Comparison of ENCODE assay signal across 8 cellular contexts in the genomic region with DNA sequence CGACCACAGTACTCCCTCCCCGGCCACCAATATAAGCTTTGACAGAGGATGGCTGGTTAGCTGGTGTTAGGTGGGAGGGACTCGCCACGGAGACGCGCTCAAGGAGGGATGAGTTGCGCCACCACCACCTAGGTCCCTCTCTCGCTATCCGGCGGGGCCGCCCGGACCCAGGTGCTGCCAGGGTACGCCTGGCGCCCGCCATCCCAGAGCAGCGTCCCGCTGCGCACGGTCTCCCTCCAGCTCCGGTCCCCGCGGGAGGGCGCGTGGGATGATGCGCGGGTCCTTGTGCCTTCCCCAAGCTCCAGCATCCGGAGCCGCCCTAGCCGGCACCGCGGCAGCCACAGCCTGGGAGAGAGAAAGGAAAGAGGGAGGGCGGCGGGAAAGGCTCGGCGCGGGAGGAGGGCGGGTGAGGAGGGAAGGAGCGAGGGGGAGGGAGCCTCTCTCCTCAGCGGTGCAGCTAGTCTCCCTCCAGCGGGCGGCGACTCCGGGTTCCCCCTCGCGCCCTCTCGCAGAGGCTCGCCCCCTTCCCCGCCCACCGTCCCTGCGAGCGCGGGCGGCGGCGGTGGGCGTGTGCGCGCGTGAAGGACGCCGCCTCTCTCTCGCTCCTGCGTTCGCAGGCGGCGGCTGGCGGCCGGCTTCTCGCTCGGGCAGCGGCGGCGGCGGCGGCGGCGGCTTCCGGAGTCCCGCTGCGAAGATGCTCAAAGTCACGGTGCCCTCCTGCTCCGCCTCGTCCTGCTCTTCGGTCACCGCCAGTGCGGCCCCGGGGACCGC. TPM values are rescaled to one million over a fixed set of nuclear protein-coding genes. Genes with fewer than 3 reads are reported as not detected.
DNase-seq lines count a peak whose midpoint lies in the region; ATAC-seq and TF ChIP-seq lines count a peak whose summit lies in the region.

Gene CAMK4, plus strand, starts transcription at position 595 of the 771 bp plus-strand sequence. Its CDS starts 100 bp downstream, at position 695.

- DNase-seq in GM04504 (ENCODE audit: low read depth) (peak; percentile 22), GM23338 (ENCODE audit: low spot score) (peak; percentile 85), LHCN-M2 (ENCODE audit: low read depth) (peak; percentile 47), SW480 (ENCODE audit: low spot score) (peak; percentile 69), amniotic epithelial cell (ENCODE audit: low read depth) (peak; percentile 70), right atrium auricular region (ENCODE audit: low spot score) (no peak), renal cortical epithelial cell (ENCODE audit: low read depth) (peak; percentile 28), aorta (peak; percentile 67 to 87)

- H3K9me3 Mint-ChIP-seq in GM23338 = no peaks in the 10 kb centered on the region

- peak; percentile 82 for ATAC-seq in GM23338
- ATAC-seq in aorta (ENCODE audit: low FRiP score) = peak; percentile 86

- peaks cover 10% of the 10 kb centered on the region for H3K27me3 Mint-ChIP-seq in GM23338 (ENCODE audit: insufficient read depth, low read depth, poor library complexity)

- TF ChIP-seq CTCF in GM23338 (conservative IDR thresholded peaks at IDR 0.05; ENCODE audit: low read depth in 2 of 2) (no peak; a peak in 1 of 4 replicates), right atrium auricular region (IDR thresholded peaks at IDR 0.05) (peak in 1 of 2 donors; percentile 21)

- H3K27ac ChIP-seq in GM23338 (ENCODE audit: low read depth) (no peak within 1 kb of the TSS), right atrium auricular region (no peak within 1 kb of the TSS), aorta (ENCODE audit: low read depth in 1 of 2, low read length in 2 of 2) (no peak within 1 kb of the TSS)

- H4K20me1 ChIP-seq in GM23338 (replicated peaks; ENCODE audit: insufficient read depth) = no peaks in the 10 kb centered on the region

- peak within 1 kb of the TSS; percentile 81 for H3K4me2 ChIP-seq in GM23338

- no peaks in the 10 kb centered on the region for H3F3A ChIP-seq in GM23338 (replicated peaks; ENCODE audit: low read depth)

- H3K79me2 ChIP-seq in GM23338 (replicated peaks; ENCODE audit: insufficient read depth) = no peaks in the 10 kb centered on the region

- H3K9me3 ChIP-seq in right atrium auricular region = no peaks in the 10 kb centered on the region
- H3K9me3 ChIP-seq in aorta (ENCODE audit: control insufficient read depth, low read length) = no peaks in the 10 kb centered on the region

- H3K9me2 ChIP-seq in GM23338 (ENCODE audit: insufficient read depth) = no peaks in the 10 kb centered on the region

- H3K27ac Mint-ChIP-seq in GM23338 = no peak within 1 kb of the TSS

- no peaks in the 10 kb centered on the region; the same call in 2 of the 3 replicates for H3K36me3 Mint-ChIP-seq in GM23338 (ENCODE audit: low read depth)

- intact Hi-C loops in aorta (cut with DNase I) = no loop called here

- H3K27me3 ChIP-seq in GM23338 (ENCODE audit: insufficient read depth) (peaks cover 31% of the 10 kb centered on the region), right atrium auricular region (no peaks in the 10 kb centered on the region), aorta (ENCODE audit: control insufficient read depth in 1 of 2, insufficient read depth in 2 of 2, low read length in 1 of 2) (no peaks in the 10 kb centered on the region)

- 0 to 1% methylated on average over 58 to 88 of the region's 88 CpGs for WGBS in aorta, 2 donors

- H3K4me3 ChIP-seq in GM23338 (peak within 1 kb of the TSS; percentile 89), right atrium auricular region (peak within 1 kb of the TSS; percentile 27 to 58), aorta (ENCODE audit: low read length in 2 of 2) (peak within 1 kb of the TSS; percentile 5 to 58)

- H3K4me3 Mint-ChIP-seq in GM23338 = peak within 1 kb of the TSS; percentile 78

- H2AFZ ChIP-seq in GM23338 = peak within 1 kb of the TSS; percentile 98

- peaks cover 41% of the 10 kb centered on the region for H3K4me1 Mint-ChIP-seq in GM23338

- H3K4me1 ChIP-seq in GM23338 (ENCODE audit: insufficient read depth) (peaks cover 24% of the 10 kb centered on the region), right atrium auricular region (peaks cover 0 to 14% of the 10 kb centered on the region in 2 donors), aorta (ENCODE audit: control insufficient read depth in 1 of 2, insufficient read depth in 2 of 2, low read length in 2 of 2) (no peaks in the 10 kb centered on the region)

- H3K36me3 ChIP-seq in GM23338 (ENCODE audit: insufficient read depth) (no peaks in the 10 kb centered on the region), right atrium auricular region (no peaks in the 10 kb centered on the region), aorta (ENCODE audit: control insufficient read depth in 1 of 2, insufficient read depth in 2 of 2, low read length in 1 of 2) (no peaks in the 10 kb centered on the region)

TF ChIP-seq in GM23338, 12 proteins besides CTCF, POLR2A, EP300 and RAD21:
- no peak for TF ChIP-seq ZNF331 (CRISPR knock-in tag; IDR thresholded peaks at IDR 0.05; ENCODE audit: low read depth)

RNA-seq across cellular contexts. Expression of gene CAMK4, which starts in this region (rescaled TPM):
- 5.0 and 7.3 TPM in 2 replicates for total RNA-seq in GM23338 (2014; rRNA removed; shearing (Covaris generic))
- polyA plus RNA-seq in GM23338 (2016; fragmentation: Nextera tagmentation; extraction: Ambion mirVana) = 3.4 and 4.2 TPM in 2 replicates
- 0.06 and 0.52 TPM in 2 replicates for total RNA-seq in LHCN-M2 (2014; rRNA removed)
- polyA plus RNA-seq in LHCN-M2 (2012) = 0.24 TPM
- total RNA-seq in right atrium auricular region = under 1 TPM; 0.11 to 0.67 TPM
- total RNA-seq in renal cortical epithelial cell = 0.20 and 1.6 TPM in 2 replicates
- under 1 TPM; 0.62 to 0.90 TPM for total RNA-seq in aorta
- under 1 TPM in 1 of 2 donors, not detected in 1; 0.08 TPM for polyA plus RNA-seq in aorta

Comparison
In these comparisons a context has a peak if more than half of its experiments do, and no peak if none do; other contexts are left out.
1. Peak in DNase-seq in LHCN-M2; RNA of the gene not detected or under 1 TPM.
2. Peak in DNase-seq, ATAC-seq and H3K4me3 ChIP-seq in aorta; RNA of the gene not detected or under 1 TPM.
3. H3K4me3 ChIP-seq: peak in every context shown above with its lines; median percentile 89 in GM23338; 42 in right atrium auricular region; 32 in aorta.